Comparison of ENCODE assay signal across 10 cellular contexts in genomic region chr20:51749674-51750036, GRCh38. TPM values are rescaled to one million over a fixed set of nuclear protein-coding genes. Genes with fewer than 3 reads are reported as not detected.
DNase-seq lines count a peak whose midpoint lies in the region; ATAC-seq, FAIRE-seq and TF ChIP-seq lines count a peak whose summit lies in the region.
"Had no signal": no experiment of that assay in that cellular context is flagged by ENCODE, and none has a peak within 500 bp of the region (broad histone marks: within the 10 kb centered on the region; RNA-seq: fewer than 3 reads in every experiment).

No MANE protein-coding gene starts in this region.

- FAIRE-seq in astrocyte (lab: Jason Lieb, UNC) = no peak

- H3K36me3 Mint-ChIP-seq in astrocyte (ENCODE audit: low read depth, unreplicated experiment) = no peaks in the 10 kb centered on the region

- H3K27ac ChIP-seq in astrocyte (ENCODE audit: low read depth, low read length) (peak overlapping the region; percentile 90), hepatocyte (peak overlapping the region; percentile 68), thyroid gland (peak overlapping the region; percentile 86 to 99 (median 93))

- intact Hi-C loops in thyroid gland (cut with DNase I) = no loop called here

- H3K36me3 ChIP-seq in astrocyte (ENCODE audit: insufficient read depth, low read length) (no peaks in the 10 kb centered on the region), hepatocyte (replicated peaks; ENCODE audit: insufficient read depth, low read depth) (no peaks in the 10 kb centered on the region), thyroid gland (no peaks in the 10 kb centered on the region)

- H3K9me3 Mint-ChIP-seq in astrocyte (ENCODE audit: unreplicated experiment) = no peaks in the 10 kb centered on the region
- H3K9me3 Mint-ChIP-seq in stimulated activated naive CD8-positive, alpha-beta T cell treated with anti-CD3 and anti-CD28 coated beads, Interleukin-15, amount 100 ng/mL, for 72 hours = peaks cover 0 to 5% of the 10 kb centered on the region in 2 donors
- H3K9me3 Mint-ChIP-seq: type B pancreatic cell had no signal

- WGBS in hepatocyte (ENCODE audit: low lambda C conversion rate, missing lambda C conversion rate) = 68% methylated on average over 1 of the region's 1 CpG
- WGBS in thyroid gland, 2 donors = 22 to 23% methylated on average over 1 of the region's 1 CpG

- TF ChIP-seq POLR2A in thyroid gland (IDR thresholded peaks at IDR 0.05) = no peak

- H3K79me2 ChIP-seq in astrocyte (ENCODE audit: insufficient read depth, low read length) = peaks cover 47% of the 10 kb centered on the region
- H3K79me2 ChIP-seq in hepatocyte = peaks cover 84% of the 10 kb centered on the region

- H3K4me1 ChIP-seq in astrocyte (ENCODE audit: insufficient read depth, low read length) = peaks cover 34% of the 10 kb centered on the region
- H3K4me1 ChIP-seq in hepatocyte (ENCODE audit: insufficient read depth) = peaks cover 15% of the 10 kb centered on the region
- H3K4me1 ChIP-seq in thyroid gland = peaks cover 30 to 40% of the 10 kb centered on the region in 2 donors

- no peaks in the 10 kb centered on the region for H3K27me3 Mint-ChIP-seq in astrocyte (ENCODE audit: low read depth, unreplicated experiment)
- H3K27me3 Mint-ChIP-seq in stimulated activated naive CD8-positive, alpha-beta T cell treated with anti-CD3 and anti-CD28 coated beads, Interleukin-15, amount 100 ng/mL, for 72 hours = peaks cover 5% of the 10 kb centered on the region
- H3K27me3 Mint-ChIP-seq: type B pancreatic cell had no signal

- TF ChIP-seq CTCF in astrocyte (IDR thresholded peaks at IDR 0.05; ENCODE audit: insufficient read depth, low read depth, low read length) (no peak), hepatocyte (IDR thresholded peaks at IDR 0.05; ENCODE audit: poor library complexity) (no peak), thyroid gland (IDR thresholded peaks at IDR 0.05) (no peak)

- ATAC-seq in stimulated activated naive CD8-positive, alpha-beta T cell treated with anti-CD3 and anti-CD28 coated beads, Interleukin-15, amount 100 ng/mL, for 72 hours = no peak

- H2AFZ ChIP-seq in astrocyte (ENCODE audit: low read depth, low read length) = no peak overlapping the region
- no peak overlapping the region for H2AFZ ChIP-seq in hepatocyte

- H3K9ac ChIP-seq in astrocyte (ENCODE audit: low read length) = peak overlapping the region; percentile 44

- H3K4me3 ChIP-seq in astrocyte (ENCODE audit: insufficient read depth, low read depth, low read length) (no peak overlapping the region), hepatocyte (no peak overlapping the region), thyroid gland (replicated peaks in 1 of 3) (no peak overlapping the region)

- DNase-seq in NCI-H1694 treated with DMSO at 0.1 percent for 48 hours (lab: John Stamatoyannopoulos, UW) (peak; percentile 4), NCI-H1694 (lab: John Stamatoyannopoulos, UW) (no peak), astrocyte (ENCODE audit: low read depth) (peak; percentile 68), hepatocyte (ENCODE audit: low spot score) (no peak), thyroid gland (peak in 1 of 2 donors; percentile 27), NCI-H446 treated with DMSO at 0.1 percent for 48 hours (lab: John Stamatoyannopoulos, UW) (no peak), cerebellum (ENCODE audit: low spot score) (no peak)
- DNase-seq in stimulated activated naive CD8-positive, alpha-beta T cell treated with anti-CD3 and anti-CD28 coated beads, Interleukin-15, amount 100 ng/mL, for 72 hours = no peak
- DNase-seq: NCI-H1092 treated with DMSO at 0.1 percent for 48 hours had no signal

- H4K20me1 ChIP-seq in astrocyte (ENCODE audit: insufficient read depth, low read length) (no peaks in the 10 kb centered on the region), hepatocyte (ENCODE audit: insufficient read depth, poor library complexity, severe bottlenecking) (no peaks in the 10 kb centered on the region)

- H3K9me2 ChIP-seq in hepatocyte (replicated peaks; ENCODE audit: insufficient read depth) = no peaks in the 10 kb centered on the region

- H3K4me2 ChIP-seq in astrocyte (ENCODE audit: low read length) = peak overlapping the region; percentile 29
- no peak overlapping the region for H3K4me2 ChIP-seq in hepatocyte

- H3K27me3 ChIP-seq in astrocyte (ENCODE audit: insufficient read depth, low read length) = no peaks in the 10 kb centered on the region
- no peaks in the 10 kb centered on the region for H3K27me3 ChIP-seq in hepatocyte
- no peaks in the 10 kb centered on the region for H3K27me3 ChIP-seq in thyroid gland

- H3K4me1 Mint-ChIP-seq in astrocyte (ENCODE audit: low read depth, unreplicated experiment) = peaks cover 20% of the 10 kb centered on the region
- no peaks in the 10 kb centered on the region for H3K4me1 Mint-ChIP-seq in stimulated activated naive CD8-positive, alpha-beta T cell treated with anti-CD3 and anti-CD28 coated beads, Interleukin-15, amount 100 ng/mL, for 72 hours

- H3K27ac Mint-ChIP-seq in astrocyte (ENCODE audit: unreplicated experiment) = no peak overlapping the region
- no peak overlapping the region for H3K27ac Mint-ChIP-seq in stimulated activated naive CD8-positive, alpha-beta T cell treated with anti-CD3 and anti-CD28 coated beads, Interleukin-15, amount 100 ng/mL, for 72 hours

- H3K9me3 ChIP-seq in astrocyte (ENCODE audit: insufficient read depth, low read depth, low read length) (no peaks in the 10 kb centered on the region), hepatocyte (ENCODE audit: low read depth) (no peaks in the 10 kb centered on the region), thyroid gland (no peaks in the 10 kb centered on the region)

- no peak overlapping the region for H3K4me3 Mint-ChIP-seq in astrocyte (ENCODE audit: unreplicated experiment)
- H3K4me3 Mint-ChIP-seq in stimulated activated naive CD8-positive, alpha-beta T cell treated with anti-CD3 and anti-CD28 coated beads, Interleukin-15, amount 100 ng/mL, for 72 hours = no peak overlapping the region

RNA-seq across cellular contexts. Expression of gene ATP9A, which starts 18.5 kb away (rescaled TPM):
- total RNA-seq in astrocyte (12.9 and 13.5 TPM in 2 replicates), hepatocyte (26.5 and 28.1 TPM in 2 replicates), thyroid gland (10 to 100 TPM; 52.5 to 72.8 (median 61.7) TPM), cerebellum (194 TPM)
- 9.3 and 12.1 TPM in 2 replicates for polyA plus RNA-seq in hepatocyte

RNA-seq across cellular contexts. Expression of gene SALL4, which starts 52.7 kb away (rescaled TPM):
- 15.0 and 21.7 TPM in 2 replicates for total RNA-seq in astrocyte
- total RNA-seq in hepatocyte = 12.7 and 14.9 TPM in 2 replicates
- polyA plus RNA-seq in hepatocyte = 6.3 and 8.5 TPM in 2 replicates
- 10 to 100 TPM in 1 of 4 donors, 1 to 10 TPM in 3; 3.1 to 13.6 (median 6.7) TPM for total RNA-seq in thyroid gland
- 2.3 TPM for total RNA-seq in cerebellum

Comparison
In these comparisons a context has a peak if more than half of its experiments do, and no peak if none do; other contexts are left out.
1. DNase-seq: peak in NCI-H1694 treated with DMSO at 0.1 percent for 48 hours (single experiment) and astrocyte (single experiment); none in NCI-H1694 (single experiment), hepatocyte (single experiment), NCI-H446 treated with DMSO at 0.1 percent for 48 hours (single experiment), cerebellum (single experiment) and stimulated activated naive CD8-positive, alpha-beta T cell treated with anti-CD3 and anti-CD28 coated beads, Interleukin-15, amount 100 ng/mL, for 72 hours (0 of 2).
2. Peak in every context shown above with its lines, with median percentiles within 50 percentile points of each other: H3K27ac ChIP-seq.